Comparison of ENCODE assay signal across 34 cellular contexts in the genomic region with DNA sequence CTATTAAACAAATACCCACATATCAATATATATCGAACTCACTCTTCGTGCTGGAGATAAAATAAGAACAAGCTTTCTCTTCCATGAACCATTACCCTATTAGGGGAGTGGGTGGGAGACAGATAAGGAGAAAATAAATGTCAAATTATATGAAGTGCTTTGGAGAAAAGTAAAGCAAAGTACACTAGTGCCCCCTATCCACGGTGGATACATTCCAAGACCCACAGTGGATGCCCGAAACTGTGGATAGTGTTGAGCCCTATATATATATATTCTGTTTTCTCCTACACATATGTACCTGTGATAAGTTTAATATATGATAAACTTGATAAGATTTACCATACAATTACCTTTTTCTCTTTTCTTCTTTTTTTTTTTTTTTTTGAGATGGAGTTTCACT. TPM values are rescaled to one million over a fixed set of nuclear protein-coding genes. Genes with fewer than 3 reads are reported as not detected.
DNase-seq lines count a peak whose midpoint lies in the region; ATAC-seq and TF ChIP-seq lines count a peak whose summit lies in the region.
"Had no signal": no experiment of that assay in that cellular context is flagged by ENCODE, and none has a peak within 500 bp of the region (broad histone marks: within the 10 kb centered on the region; RNA-seq: fewer than 3 reads in every experiment).

No MANE protein-coding gene starts in this region.

- H3K27ac ChIP-seq in endodermal cell (ENCODE audit: low read depth, low read length) (no peak overlapping the region), right cardiac atrium (ENCODE audit: low read length) (no peak overlapping the region)
- H3K27ac ChIP-seq: heart left ventricle, lower lobe of right lung, Peyer's patch, skin epidermis had no signal

- no CpG with 5 or more reads among the region's 4 CpGs for WGBS in endodermal cell (ENCODE audit: insufficient coverage in 1 of 2, insufficient read length in 1 of 2), 2 experiments
- 72% methylated on average over 4 of the region's 4 CpGs for WGBS in right cardiac atrium

- peaks cover 6% of the 10 kb centered on the region for H3K9me3 ChIP-seq in endodermal cell (ENCODE audit: control insufficient read depth, low read length)
- no peaks in the 10 kb centered on the region for H3K9me3 ChIP-seq in right cardiac atrium (ENCODE audit: control insufficient read depth, low read length)
- H3K9me3 ChIP-seq: heart left ventricle, lower lobe of right lung, Peyer's patch had no signal

- ATAC-seq in right cardiac atrium (no peak), GM21576 (IDR thresholded peaks at IDR 0.05; ENCODE audit: unreplicated experiment) (no peak), HG03571 (IDR thresholded peaks at IDR 0.05; ENCODE audit: unreplicated experiment) (no peak)
- ATAC-seq: activated naive CD8-positive, alpha-beta T cell treated with anti-CD3 and anti-CD28 coated beads, Interleukin-2, amount 50 U/mL, for 24 hours; activated T-cell treated with anti-CD3 and anti-CD28 coated beads, Interleukin-2, amount 50 U/mL, for 4 hours; esophagus mucosa; heart left ventricle; lower lobe of right lung; naive thymus-derived CD8-positive, alpha-beta T cell; stimulated activated memory B cell treated with anti-CD40 and anti-IgM and Interleukin-4, amounts not matched to agents 10 μg/mL and 1 μg/mL and 100 μg/mL, for 72 hours had no signal

- TF ChIP-seq CTCF in endodermal cell (conservative IDR thresholded peaks at IDR 0.05) (peak; percentile 62), progenitor cell of endocrine pancreas (IDR thresholded peaks at IDR 0.05; ENCODE audit: unreplicated experiment) (peak; percentile 12)

- intact Hi-C loops in right cardiac atrium (cut with DNase I) = no loop called here

- H3K4me1 ChIP-seq in endodermal cell (ENCODE audit: control insufficient read depth, insufficient read depth, low read length) (peaks cover 4% of the 10 kb centered on the region), right cardiac atrium (ENCODE audit: control insufficient read depth, insufficient read depth, low read length) (no peaks in the 10 kb centered on the region)
- H3K4me1 ChIP-seq: heart left ventricle, lower lobe of right lung, Peyer's patch had no signal

- H3K36me3 Mint-ChIP-seq in endodermal cell (ENCODE audit: low read depth) = peaks cover 2% of the 10 kb centered on the region
- H3K36me3 Mint-ChIP-seq in progenitor cell of endocrine pancreas (ENCODE audit: insufficient read depth) = no peaks in the 10 kb centered on the region
- H3K36me3 Mint-ChIP-seq: CD4-positive, CD25-positive, alpha-beta regulatory T cell; naive thymus-derived CD8-positive, alpha-beta T cell; stimulated activated memory B cell treated with anti-CD40 and anti-IgM and Interleukin-4, amounts not matched to agents 10 μg/mL and 1 μg/mL and 100 μg/mL, for 72 hours had no signal

- H3K9me3 Mint-ChIP-seq in endodermal cell = peaks cover 12% of the 10 kb centered on the region
- H3K9me3 Mint-ChIP-seq in progenitor cell of endocrine pancreas (ENCODE audit: low read depth) = no peaks in the 10 kb centered on the region
- H3K9me3 Mint-ChIP-seq: activated B cell treated with CpG ODN at 0.5 μM for 24 hours; activated naive CD8-positive, alpha-beta T cell treated with anti-CD3 and anti-CD28 coated beads, Interleukin-2, amount 50 U/mL, for 24 hours; activated T-cell treated with anti-CD3 and anti-CD28 coated beads, Interleukin-2, amount 50 U/mL, for 4 hours; naive thymus-derived CD8-positive, alpha-beta T cell; stimulated activated memory B cell treated with anti-CD40 and anti-IgM and Interleukin-4, amounts not matched to agents 10 μg/mL and 1 μg/mL and 100 μg/mL, for 72 hours had no signal

- H3K27ac Mint-ChIP-seq in endodermal cell (no peak overlapping the region), progenitor cell of endocrine pancreas (no peak overlapping the region)
- H3K27ac Mint-ChIP-seq: activated B cell treated with CpG ODN at 0.5 μM for 24 hours; activated naive CD8-positive, alpha-beta T cell treated with anti-CD3 and anti-CD28 coated beads, Interleukin-2, amount 50 U/mL, for 24 hours; CD4-positive, CD25-positive, alpha-beta regulatory T cell; stimulated activated memory B cell treated with anti-CD40 and anti-IgM and Interleukin-4, amounts not matched to agents 10 μg/mL and 1 μg/mL and 100 μg/mL, for 72 hours had no signal

- peak; percentile 16 for DNase-seq in DMS53 (lab: John Stamatoyannopoulos, UW)
- DNase-seq in DMS53 treated with DMSO at 0.1 percent for 48 hours (lab: John Stamatoyannopoulos, UW; ENCODE audit: unreplicated experiment) = no peak
- DNase-seq in OCI-M1 (lab: John Stamatoyannopoulos, UW) = peak; percentile 16
- no peak for DNase-seq in endodermal cell
- no peak for DNase-seq in progenitor cell of endocrine pancreas (ENCODE audit: low spot score, unreplicated experiment)
- DNase-seq in right cardiac atrium = no peak
- DNase-seq: 8988T; activated B cell treated with CpG ODN at 0.5 μM for 24 hours; activated CD4-positive, alpha-beta T cell treated with anti-CD3 and anti-CD28 coated beads, Interleukin-2, amount 50 U/mL, for 1 hour; activated naive CD4-positive, alpha-beta T cell; activated naive CD8-positive, alpha-beta T cell treated with anti-CD3 and anti-CD28 coated beads, Interleukin-2, amount 50 U/mL, for 24 hours; activated T-cell treated with anti-CD3 and anti-CD28 coated beads, Interleukin-2, amount 50 U/mL, for 4 hours; CD4-positive, CD25-positive, alpha-beta regulatory T cell; cortex of kidney; effector memory CD4-positive, alpha-beta T cell; EL; foreskin fibroblast; heart left ventricle; KBM-7; lower lobe of right lung; naive thymus-derived CD8-positive, alpha-beta T cell; NCI-H1092; NCI-H1694; NCI-H2171; occipital lobe; Peyer's patch; SHP77 treated with DMSO at 0.1 percent for 48 hours; T1000; trophoblast cell had no signal

- no peaks in the 10 kb centered on the region for H3K36me3 ChIP-seq in endodermal cell (ENCODE audit: control insufficient read depth, insufficient read depth, low read length)
- H3K36me3 ChIP-seq: heart left ventricle, lower lobe of right lung, Peyer's patch had no signal

- H3K4me3 Mint-ChIP-seq in endodermal cell (no peak overlapping the region), progenitor cell of endocrine pancreas (ENCODE audit: low read depth) (no peak overlapping the region)
- H3K4me3 Mint-ChIP-seq: activated B cell treated with CpG ODN at 0.5 μM for 24 hours; activated naive CD8-positive, alpha-beta T cell treated with anti-CD3 and anti-CD28 coated beads, Interleukin-2, amount 50 U/mL, for 24 hours; activated T-cell treated with anti-CD3 and anti-CD28 coated beads, Interleukin-2, amount 50 U/mL, for 4 hours; CD4-positive, CD25-positive, alpha-beta regulatory T cell; naive thymus-derived CD8-positive, alpha-beta T cell; stimulated activated memory B cell treated with anti-CD40 and anti-IgM and Interleukin-4, amounts not matched to agents 10 μg/mL and 1 μg/mL and 100 μg/mL, for 72 hours had no signal

- peaks cover 13% of the 10 kb centered on the region for H3K4me1 Mint-ChIP-seq in endodermal cell
- H3K4me1 Mint-ChIP-seq in progenitor cell of endocrine pancreas (ENCODE audit: low read depth) = no peaks in the 10 kb centered on the region
- H3K4me1 Mint-ChIP-seq: activated B cell treated with CpG ODN at 0.5 μM for 24 hours; activated naive CD8-positive, alpha-beta T cell treated with anti-CD3 and anti-CD28 coated beads, Interleukin-2, amount 50 U/mL, for 24 hours; CD4-positive, CD25-positive, alpha-beta regulatory T cell; naive thymus-derived CD8-positive, alpha-beta T cell; stimulated activated memory B cell treated with anti-CD40 and anti-IgM and Interleukin-4, amounts not matched to agents 10 μg/mL and 1 μg/mL and 100 μg/mL, for 72 hours had no signal

- H3K27me3 Mint-ChIP-seq in endodermal cell (ENCODE audit: insufficient read depth) (no peaks in the 10 kb centered on the region), progenitor cell of endocrine pancreas (no peaks in the 10 kb centered on the region)
- H3K27me3 Mint-ChIP-seq: CD4-positive, CD25-positive, alpha-beta regulatory T cell had no signal

- no peak overlapping the region for H3K9ac ChIP-seq in endodermal cell (ENCODE audit: extremely low read depth, low read length, poor library complexity, severe bottlenecking)

- H3K4me3 ChIP-seq in endodermal cell (ENCODE audit: low read length) (no peak overlapping the region), right cardiac atrium (ENCODE audit: low read length) (no peak overlapping the region)
- H3K4me3 ChIP-seq: heart left ventricle, lower lobe of right lung, Peyer's patch, skin epidermis had no signal

- no peaks in the 10 kb centered on the region for H3K27me3 ChIP-seq in endodermal cell (ENCODE audit: control insufficient read depth, insufficient read depth, low read length, poor library complexity, severe bottlenecking)
- H3K27me3 ChIP-seq in right cardiac atrium (ENCODE audit: control insufficient read depth, insufficient read depth) = no peaks in the 10 kb centered on the region
- H3K27me3 ChIP-seq: Peyer's patch had no signal

RNA-seq across cellular contexts. Expression of a gene that starts 54.6 kb away (rescaled TPM):
- total RNA-seq in endodermal cell (10 to 100 TPM; 65.5 to 66.7 TPM), progenitor cell of endocrine pancreas (59.7 and 64.2 TPM in 2 replicates), right cardiac atrium (100 to 1,000 TPM; 149 to 188 (median 165) TPM)
- 64.7 TPM for polyA plus RNA-seq in endodermal cell (2013, experiment 1 of 2)
- 68.4 TPM for polyA plus RNA-seq in endodermal cell (2013, experiment 2 of 2)
- polyA plus RNA-seq in right cardiac atrium = 232 TPM

Comparison
In these comparisons a context has a peak if more than half of its experiments do, and no peak if none do; other contexts are left out.
1. DNase-seq: peak in DMS53 (single experiment) and OCI-M1 (single experiment); none in DMS53 treated with DMSO at 0.1 percent for 48 hours (single experiment), endodermal cell (single experiment), progenitor cell of endocrine pancreas (single experiment) and right cardiac atrium (0 of 3).